15 cellular contexts compared by ENCODE assay signal in the genomic region with DNA sequence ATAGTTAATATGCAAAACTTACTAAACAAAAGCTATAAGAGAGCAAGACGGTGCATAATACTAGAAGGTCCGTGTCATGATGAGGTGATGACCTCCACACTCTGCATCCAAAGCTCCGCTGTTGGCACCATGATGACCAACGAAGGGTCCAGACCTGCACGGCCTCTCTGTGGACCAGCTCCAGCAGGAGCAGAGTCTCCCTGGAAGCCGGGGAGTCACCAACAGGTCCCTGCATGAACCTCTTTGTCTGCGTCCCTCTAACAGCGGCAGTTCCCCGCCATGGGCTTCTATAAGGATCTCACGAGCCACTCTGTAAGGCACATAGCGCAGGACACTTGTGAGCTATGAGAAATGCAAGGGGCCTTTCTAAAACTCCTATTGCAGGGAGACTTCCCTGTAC.
"Had no signal": no experiment of that assay in that cellular context is flagged by ENCODE, and none has a peak within 500 bp of the region (broad histone marks: within the 10 kb centered on the region; RNA-seq: fewer than 3 reads in every experiment).

No MANE protein-coding gene starts in this region.

- H3K27ac ChIP-seq: adrenal gland, lower lobe of right lung, neural progenitor cell, parathyroid adenoma, upper lobe of right lung had no signal

- H3K4me3 Mint-ChIP-seq: activated CD4-positive, alpha-beta T cell treated with anti-CD3 and anti-CD28 coated beads, Interleukin-2, amount 10 ng/mL, durations not matched to agents 24 days and 14 days; activated naive CD4-positive, alpha-beta T cell treated with anti-CD3 and anti-CD28 coated beads, Interleukin-2, amount 10 ng/mL, durations not matched to agents 7 days and 5 days; activated T-helper 17 cell treated with anti-CD3 and anti-CD28 coated beads, Interleukin-2, amount 50 U/mL, for 72 hours; neural progenitor cell; stimulated activated naive CD8-positive, alpha-beta T cell treated with anti-CD3 and anti-CD28 coated beads, Interleukin-15, Interleukin-2, amounts not matched to agents 100 ng/mL and 50 ng/mL, for 24 hours; T-helper 17 cell; WTC11 had no signal

- ATAC-seq: activated T-helper 17 cell treated with anti-CD3 and anti-CD28 coated beads, Interleukin-2, amount 50 U/mL, for 72 hours; lower lobe of right lung; T-helper 17 cell; upper lobe of right lung; WTC11 had no signal

- H3K9me3 Mint-ChIP-seq: activated CD4-positive, alpha-beta T cell treated with anti-CD3 and anti-CD28 coated beads, Interleukin-2, amount 10 ng/mL, durations not matched to agents 24 days and 14 days; activated naive CD4-positive, alpha-beta T cell treated with anti-CD3 and anti-CD28 coated beads, Interleukin-2, amount 10 ng/mL, durations not matched to agents 7 days and 5 days; activated T-helper 17 cell treated with anti-CD3 and anti-CD28 coated beads, Interleukin-2, amount 50 U/mL, for 72 hours; neural progenitor cell; stimulated activated naive CD8-positive, alpha-beta T cell treated with anti-CD3 and anti-CD28 coated beads, Interleukin-15, Interleukin-2, amounts not matched to agents 100 ng/mL and 50 ng/mL, for 24 hours; WTC11 had no signal

- DNase-seq: activated CD4-positive, alpha-beta T cell treated with anti-CD3 and anti-CD28 coated beads, Interleukin-2, amount 10 ng/mL, durations not matched to agents 24 days and 14 days; activated naive CD4-positive, alpha-beta T cell treated with anti-CD3 and anti-CD28 coated beads, Interleukin-2, amount 10 ng/mL, durations not matched to agents 7 days and 5 days; foreskin fibroblast; lower lobe of right lung; midbrain; retina; T-helper 17 cell; upper lobe of right lung had no signal

- H3K4me1 Mint-ChIP-seq: activated CD4-positive, alpha-beta T cell treated with anti-CD3 and anti-CD28 coated beads, Interleukin-2, amount 10 ng/mL, durations not matched to agents 24 days and 14 days; activated naive CD4-positive, alpha-beta T cell treated with anti-CD3 and anti-CD28 coated beads, Interleukin-2, amount 10 ng/mL, durations not matched to agents 7 days and 5 days; activated T-helper 17 cell treated with anti-CD3 and anti-CD28 coated beads, Interleukin-2, amount 50 U/mL, for 72 hours; neural progenitor cell; WTC11 had no signal

- H3K36me3 ChIP-seq: adrenal gland, lower lobe of right lung, neural progenitor cell, upper lobe of right lung had no signal

- H3K36me3 Mint-ChIP-seq: activated naive CD4-positive, alpha-beta T cell treated with anti-CD3 and anti-CD28 coated beads, Interleukin-2, amount 10 ng/mL, durations not matched to agents 7 days and 5 days; neural progenitor cell; WTC11 had no signal

- H3K9me3 ChIP-seq: adrenal gland, lower lobe of right lung, upper lobe of right lung had no signal

- H3K4me3 ChIP-seq: adrenal gland, lower lobe of right lung, neural progenitor cell, smooth muscle cell, upper lobe of right lung had no signal

- H3K27ac Mint-ChIP-seq: activated CD4-positive, alpha-beta T cell treated with anti-CD3 and anti-CD28 coated beads, Interleukin-2, amount 10 ng/mL, durations not matched to agents 24 days and 14 days; activated naive CD4-positive, alpha-beta T cell treated with anti-CD3 and anti-CD28 coated beads, Interleukin-2, amount 10 ng/mL, durations not matched to agents 7 days and 5 days; activated T-helper 17 cell treated with anti-CD3 and anti-CD28 coated beads, Interleukin-2, amount 50 U/mL, for 72 hours; neural progenitor cell; stimulated activated naive CD8-positive, alpha-beta T cell treated with anti-CD3 and anti-CD28 coated beads, Interleukin-15, Interleukin-2, amounts not matched to agents 100 ng/mL and 50 ng/mL, for 24 hours; T-helper 17 cell; WTC11 had no signal

- H3K4me1 ChIP-seq: adrenal gland, lower lobe of right lung, neural progenitor cell, parathyroid adenoma, upper lobe of right lung had no signal
